In genomic region chr12:6360578-6361490, GRCh38 we compare ENCODE assay signal across 15 cellular contexts. TPM values are rescaled to one million over a fixed set of nuclear protein-coding genes. Genes with fewer than 3 reads are reported as not detected.
DNase-seq lines count a peak whose midpoint lies in the region; ATAC-seq and TF ChIP-seq lines count a peak whose summit lies in the region.
"Had no signal": no experiment of that assay in that cellular context is flagged by ENCODE, and none has a peak within 500 bp of the region (broad histone marks: within the 10 kb centered on the region; RNA-seq: fewer than 3 reads in every experiment).

No MANE protein-coding gene starts in this region.

- CTCF ChIA-PET in activated CD8-positive, alpha-beta T cell treated with anti-CD3 and anti-CD28 coated beads for 36 hours (lab: Charles Lee), result interaction anchor here (2.4 kb wide), 1 partner anchor 26 kb away, joined by 9 read pairs; no protein-coding TSS in a partner anchor
- CTCF ChIA-PET in activated CD8-positive, alpha-beta T cell treated with anti-CD3 and anti-CD28 coated beads, Interleukin-2, amount 10 ng/mL, durations not matched to agents 7 days and 5 days (lab: Charles Lee), result interaction anchor here (0.5 to 1.6 kb wide), 4 partner anchors 15 to 61 kb away, joined by 3 to 9 read pairs (median 4); no protein-coding TSS in a partner anchor

- H3K4me3 Mint-ChIP-seq in activated CD8-positive, alpha-beta T cell treated with anti-CD3 and anti-CD28 coated beads for 36 hours, result no peak overlapping the region
- no peak overlapping the region for H3K4me3 Mint-ChIP-seq in activated CD8-positive, alpha-beta T cell treated with anti-CD3 and anti-CD28 coated beads, Interleukin-2, amount 10 ng/mL, durations not matched to agents 7 days and 5 days

- H3K4me1 ChIP-seq in lower lobe of right lung, result peaks cover 65% of the 10 kb centered on the region
- H3K4me1 ChIP-seq in transverse colon, result peaks cover 10 to 59% (median 45%) of the 10 kb centered on the region in 4 donors

- peak; percentile 60 for TF ChIP-seq EP300 in transverse colon (IDR thresholded peaks at IDR 0.05; ENCODE audit: low read depth)

- H3K27ac ChIP-seq in VCaP, result peak overlapping the region; percentile 15; the same call in 1 of the 2 replicates
- peak overlapping the region; percentile 97 for H3K27ac ChIP-seq in lower lobe of right lung
- peak overlapping the region; percentile 92 to 99 (median 98) for H3K27ac ChIP-seq in transverse colon

- no peaks in the 10 kb centered on the region for H3K9me3 Mint-ChIP-seq in activated CD8-positive, alpha-beta T cell treated with anti-CD3 and anti-CD28 coated beads for 36 hours
- H3K9me3 Mint-ChIP-seq in activated CD8-positive, alpha-beta T cell treated with anti-CD3 and anti-CD28 coated beads, Interleukin-2, amount 10 ng/mL, durations not matched to agents 7 days and 5 days (ENCODE audit: insufficient read depth), result no peaks in the 10 kb centered on the region
- H3K9me3 Mint-ChIP-seq: naive B cell had no signal

- H3K4me3 ChIP-seq in lower lobe of right lung (no peak overlapping the region), transverse colon (no peak overlapping the region)
- H3K4me3 ChIP-seq: adrenal gland, skin epidermis had no signal

- H3K27me3 Mint-ChIP-seq in activated CD8-positive, alpha-beta T cell treated with anti-CD3 and anti-CD28 coated beads for 36 hours, result no peaks in the 10 kb centered on the region
- peaks cover 13% of the 10 kb centered on the region for H3K27me3 Mint-ChIP-seq in activated CD8-positive, alpha-beta T cell treated with anti-CD3 and anti-CD28 coated beads, Interleukin-2, amount 10 ng/mL, durations not matched to agents 7 days and 5 days (ENCODE audit: low read depth)

- no peaks in the 10 kb centered on the region for H3K27me3 ChIP-seq in lower lobe of right lung (ENCODE audit: low read depth)
- no peaks in the 10 kb centered on the region for H3K27me3 ChIP-seq in transverse colon
- H3K27me3 ChIP-seq: adrenal gland had no signal

- peaks cover 9% of the 10 kb centered on the region for H3K36me3 ChIP-seq in lower lobe of right lung
- peaks cover 0 to 5% (median 0%) of the 10 kb centered on the region in 4 donors for H3K36me3 ChIP-seq in transverse colon
- H3K36me3 ChIP-seq: adrenal gland had no signal

- no peak for TF ChIP-seq POLR2A in transverse colon (IDR thresholded peaks at IDR 0.05)

- H3K36me3 Mint-ChIP-seq in activated CD8-positive, alpha-beta T cell treated with anti-CD3 and anti-CD28 coated beads for 36 hours (ENCODE audit: low read depth), result no peaks in the 10 kb centered on the region
- H3K36me3 Mint-ChIP-seq in activated CD8-positive, alpha-beta T cell treated with anti-CD3 and anti-CD28 coated beads, Interleukin-2, amount 10 ng/mL, durations not matched to agents 7 days and 5 days (ENCODE audit: low read depth), result no peaks in the 10 kb centered on the region
- H3K36me3 Mint-ChIP-seq: naive B cell had no signal

- no peak overlapping the region for H3K27ac Mint-ChIP-seq in activated CD8-positive, alpha-beta T cell treated with anti-CD3 and anti-CD28 coated beads for 36 hours
- no peak overlapping the region for H3K27ac Mint-ChIP-seq in activated CD8-positive, alpha-beta T cell treated with anti-CD3 and anti-CD28 coated beads, Interleukin-2, amount 10 ng/mL, durations not matched to agents 7 days and 5 days

- 50 to 67% methylated on average over 6 to 11 of the region's 11 CpGs for WGBS in transverse colon (ENCODE audit: low coverage in 1 of 2), 2 donors

- peak; percentile 43 for ATAC-seq in activated CD8-positive, alpha-beta T cell treated with anti-CD3 and anti-CD28 coated beads for 36 hours
- no peak for ATAC-seq in activated CD8-positive, alpha-beta T cell treated with anti-CD3 and anti-CD28 coated beads, Interleukin-2, amount 10 ng/mL, durations not matched to agents 7 days and 5 days
- ATAC-seq in lower lobe of right lung (peak; percentile 37 to 62), GM19351 (IDR thresholded peaks at IDR 0.05; ENCODE audit: unreplicated experiment) (no peak), GM19035 (IDR thresholded peaks at IDR 0.05; ENCODE audit: unreplicated experiment) (no peak)

- POLR2A ChIA-PET in activated CD8-positive, alpha-beta T cell treated with anti-CD3 and anti-CD28 coated beads for 36 hours (lab: Charles Lee), result interaction anchor here (1.1 to 1.2 kb wide), 3 partner anchors 25 to 101 kb away, joined by 3 to 5 read pairs (median 3); no protein-coding TSS in a partner anchor
- POLR2A ChIA-PET in activated CD8-positive, alpha-beta T cell treated with anti-CD3 and anti-CD28 coated beads, Interleukin-2, amount 10 ng/mL, durations not matched to agents 7 days and 5 days (lab: Charles Lee), result interaction anchor here (0.5 kb wide), 1 partner anchor 21 kb away, joined by 3 read pairs; no protein-coding TSS in a partner anchor

- in situ Hi-C loops in transverse colon (cut with MboI; ENCODE audit: low pct_ligation_motif_present in 1 of 4, low pct_unique_long_range_greater_than_20kb in 1 of 4, low sequenced_read_pairs in 3 of 4), result no loop called here

- no peak for DNase-seq in activated CD8-positive, alpha-beta T cell treated with anti-CD3 and anti-CD28 coated beads for 36 hours
- no peak for DNase-seq in activated CD8-positive, alpha-beta T cell treated with anti-CD3 and anti-CD28 coated beads, Interleukin-2, amount 10 ng/mL, durations not matched to agents 7 days and 5 days
- DNase-seq in lower lobe of right lung, result no peak
- DNase-seq in transverse colon, result no peak
- no peak for DNase-seq in LoVo (ENCODE audit: low spot score)
- DNase-seq: activated CD8-positive, alpha-beta memory T cell treated with anti-CD3 and anti-CD28 coated beads for 24 hours; foreskin fibroblast; HCEC 1CT; naive B cell had no signal

- H3K9me3 ChIP-seq in lower lobe of right lung, result no peaks in the 10 kb centered on the region
- no peaks in the 10 kb centered on the region for H3K9me3 ChIP-seq in transverse colon
- H3K9me3 ChIP-seq: adrenal gland had no signal

- intact Hi-C loops in activated CD8-positive, alpha-beta T cell treated with anti-CD3 and anti-CD28 coated beads for 36 hours (cut with micrococcal nuclease), result no loop called here
- intact Hi-C loops in lower lobe of right lung (cut with DNase I), result no loop called here
- intact Hi-C loops in transverse colon (cut with DNase I; ENCODE audit: low total_unique reads), result no loop called here

- H3K4me1 Mint-ChIP-seq in activated CD8-positive, alpha-beta T cell treated with anti-CD3 and anti-CD28 coated beads for 36 hours (ENCODE audit: low read depth), result peaks cover 15% of the 10 kb centered on the region
- H3K4me1 Mint-ChIP-seq in activated CD8-positive, alpha-beta T cell treated with anti-CD3 and anti-CD28 coated beads, Interleukin-2, amount 10 ng/mL, durations not matched to agents 7 days and 5 days (ENCODE audit: low read depth), result peaks cover 22% of the 10 kb centered on the region

- no peak for TF ChIP-seq CTCF in activated CD8-positive, alpha-beta T cell treated with anti-CD3 and anti-CD28 coated beads for 36 hours (IDR thresholded peaks at IDR 0.05)
- TF ChIP-seq CTCF in VCaP (conservative IDR thresholded peaks at IDR 0.05) (no peak), lower lobe of right lung (IDR thresholded peaks at IDR 0.05) (no peak), transverse colon (IDR thresholded peaks at IDR 0.05) (no peak)

RNA-seq across cellular contexts. Expression of gene SCNN1A, which starts 14.5 kb away (rescaled TPM):
- 1 to 10 TPM; 2.3 to 3.8 TPM for total RNA-seq in activated CD8-positive, alpha-beta T cell treated with anti-CD3 and anti-CD28 coated beads for 36 hours
- total RNA-seq in activated CD8-positive, alpha-beta T cell treated with anti-CD3 and anti-CD28 coated beads, Interleukin-2, amount 10 ng/mL, durations not matched to agents 7 days and 5 days, result 1 to 10 TPM in 1 of 2 experiments, under 1 TPM in 1; 0.47 to 1.5 TPM
- total RNA-seq in lower lobe of right lung (156 TPM), transverse colon (100 to 1,000 TPM; 151 to 757 (median 502) TPM)

RNA-seq across cellular contexts. Expression of gene TNFRSF1A, which starts 19.0 kb away (rescaled TPM):
- 10 to 100 TPM; 40.6 TPM for total RNA-seq in activated CD8-positive, alpha-beta T cell treated with anti-CD3 and anti-CD28 coated beads for 36 hours
- total RNA-seq in activated CD8-positive, alpha-beta T cell treated with anti-CD3 and anti-CD28 coated beads, Interleukin-2, amount 10 ng/mL, durations not matched to agents 7 days and 5 days, result 10 to 100 TPM; 58.8 to 63.4 TPM
- total RNA-seq in lower lobe of right lung, result 165 TPM
- total RNA-seq in transverse colon, result 100 to 1,000 TPM; 229 to 317 (median 258) TPM

RNA-seq across cellular contexts. Expression of gene LTBR, which starts 23.1 kb away (rescaled TPM):
- total RNA-seq in activated CD8-positive, alpha-beta T cell treated with anti-CD3 and anti-CD28 coated beads for 36 hours, result 1 to 10 TPM; 1.5 to 1.6 TPM
- under 1 TPM in 1 of 2 experiments, not detected in 1; 0.34 TPM for total RNA-seq in activated CD8-positive, alpha-beta T cell treated with anti-CD3 and anti-CD28 coated beads, Interleukin-2, amount 10 ng/mL, durations not matched to agents 7 days and 5 days
- total RNA-seq in lower lobe of right lung (122 TPM), transverse colon (100 to 1,000 TPM; 148 to 367 (median 208) TPM)

RNA-seq across cellular contexts. Expression of gene PLEKHG6, which starts 50.4 kb away (rescaled TPM):
- total RNA-seq in activated CD8-positive, alpha-beta T cell treated with anti-CD3 and anti-CD28 coated beads for 36 hours, result not detected
- total RNA-seq in activated CD8-positive, alpha-beta T cell treated with anti-CD3 and anti-CD28 coated beads, Interleukin-2, amount 10 ng/mL, durations not matched to agents 7 days and 5 days, result under 1 TPM in 1 of 2 experiments, not detected in 1; 0.47 TPM
- total RNA-seq in lower lobe of right lung (2.9 TPM), transverse colon (100 to 1,000 TPM; 142 to 373 (median 198) TPM)
- total RNA-seq: NCI-H460 had no signal

Comparison
In these comparisons a context has a peak if more than half of its experiments do, and no peak if none do; other contexts are left out.
1. ATAC-seq: peak in activated CD8-positive, alpha-beta T cell treated with anti-CD3 and anti-CD28 coated beads for 36 hours (single experiment) and lower lobe of right lung (2 of 2); none in activated CD8-positive, alpha-beta T cell treated with anti-CD3 and anti-CD28 coated beads, Interleukin-2, amount 10 ng/mL, durations not matched to agents 7 days and 5 days (single experiment), GM19351 (single experiment) and GM19035 (single experiment).
2. H3K27ac ChIP-seq: peak in every context shown above with its lines; median percentile 98 in transverse colon; 97 in lower lobe of right lung; 15 in VCaP.
3. RNA of gene SCNN1A, which starts 14.5 kb away (total RNA-seq): 151 to 757 TPM in transverse colon and 156 TPM in lower lobe of right lung (single experiment); 2.3 to 3.8 TPM in activated CD8-positive, alpha-beta T cell treated with anti-CD3 and anti-CD28 coated beads for 36 hours and 0.47 to 1.5 TPM in activated CD8-positive, alpha-beta T cell treated with anti-CD3 and anti-CD28 coated beads, Interleukin-2, amount 10 ng/mL, durations not matched to agents 7 days and 5 days; every median in the first group is over 10 times any median in the second.
4. RNA of gene LTBR, which starts 23.1 kb away (total RNA-seq): 148 to 367 TPM in transverse colon and 122 TPM in lower lobe of right lung (single experiment); 1.5 to 1.6 TPM in activated CD8-positive, alpha-beta T cell treated with anti-CD3 and anti-CD28 coated beads for 36 hours and 0.34 TPM in activated CD8-positive, alpha-beta T cell treated with anti-CD3 and anti-CD28 coated beads, Interleukin-2, amount 10 ng/mL, durations not matched to agents 7 days and 5 days; every median in the first group is over 10 times any median in the second.